ENCODE assay signal across 19 cellular contexts in genomic region chr2:188986839-188987238, GRCh38. TPM values are rescaled to one million over a fixed set of nuclear protein-coding genes. Genes with fewer than 3 reads are reported as not detected.
DNase-seq lines count a peak whose midpoint lies in the region; ATAC-seq, FAIRE-seq and TF ChIP-seq lines count a peak whose summit lies in the region.
"Had no signal": no experiment of that assay in that cellular context is flagged by ENCODE, and none has a peak within 500 bp of the region (broad histone marks: within the 10 kb centered on the region; RNA-seq: fewer than 3 reads in every experiment).

No MANE protein-coding gene starts in this region.

- no peaks in the 10 kb centered on the region for H3K9me3 ChIP-seq in astrocyte (ENCODE audit: insufficient read depth, low read depth, low read length)
- H3K9me3 ChIP-seq in muscle layer of duodenum (ENCODE audit: control insufficient read depth in 1 of 2, low read length in 2 of 2), result no peaks in the 10 kb centered on the region
- H3K9me3 ChIP-seq in tibial nerve, result no peaks in the 10 kb centered on the region
- H3K9me3 ChIP-seq: BLaER1 had no signal

- ATAC-seq in HG03432 (IDR thresholded peaks at IDR 0.05; ENCODE audit: unreplicated experiment), result no peak
- ATAC-seq: esophagus mucosa, T-cell had no signal

- H3K9me3 Mint-ChIP-seq in astrocyte (ENCODE audit: unreplicated experiment), result no peaks in the 10 kb centered on the region
- H3K9me3 Mint-ChIP-seq in glutamatergic neuron (ENCODE audit: unreplicated experiment), result no peaks in the 10 kb centered on the region
- H3K9me3 Mint-ChIP-seq: activated T-cell treated with anti-CD3 and anti-CD28 coated beads, Interleukin-2, amount 50 U/mL, for 24 hours; T-cell had no signal

- H4K20me1 ChIP-seq in astrocyte (ENCODE audit: insufficient read depth, low read length), result no peaks in the 10 kb centered on the region
- H4K20me1 ChIP-seq: BLaER1 had no signal

- FAIRE-seq in H54 (lab: Jason Lieb, UNC) (peak; percentile 64), astrocyte (lab: Jason Lieb, UNC) (peak; percentile 49)
- FAIRE-seq: H1 had no signal

- H3K27me3 Mint-ChIP-seq in astrocyte (ENCODE audit: low read depth, unreplicated experiment), result no peaks in the 10 kb centered on the region
- H3K27me3 Mint-ChIP-seq in glutamatergic neuron (ENCODE audit: unreplicated experiment), result no peaks in the 10 kb centered on the region

- H3K27me3 ChIP-seq in astrocyte (ENCODE audit: insufficient read depth, low read length), result no peaks in the 10 kb centered on the region
- no peaks in the 10 kb centered on the region for H3K27me3 ChIP-seq in muscle layer of duodenum (ENCODE audit: low read depth, low read length)
- no peaks in the 10 kb centered on the region for H3K27me3 ChIP-seq in tibial nerve
- H3K27me3 ChIP-seq: BLaER1 had no signal

- no peak for DNase-seq in H54 (ENCODE audit: insufficient read length, low spot score)
- peak; percentile 81 for DNase-seq in astrocyte (ENCODE audit: low read depth)
- no peak for DNase-seq in tibial nerve (ENCODE audit: low spot score in 2 of 2)
- no peak for DNase-seq in NCI-H1417 treated with DMSO at 0.1 percent for 48 hours (lab: John Stamatoyannopoulos, UW)
- DNase-seq in glutamatergic neuron, result no peak
- DNase-seq: activated CD4-positive, alpha-beta T cell treated with anti-CD3 and anti-CD28 coated beads, Interleukin-2, amount 50 U/mL, for 48 hours; activated naive CD4-positive, alpha-beta T cell treated with anti-CD3 and anti-CD28 coated beads, Interleukin-2, amount 50 U/mL, for 16 hours; activated T-cell treated with anti-CD3 and anti-CD28 coated beads, Interleukin-2, amount 50 U/mL, for 24 hours; DMS 273 treated with DMSO at 0.1 percent for 48 hours; hypothalamus; NCI-H1436; NK-92 treated with Interleukin-12 subunit alpha and Interleukin-12 subunit beta, amount 100 ng/mL, for 24 hours; RPMI8226; T-cell had no signal

- WGBS in tibial nerve, 2 donors, result 42 to 54% methylated on average over 4 of the region's 4 CpGs

- TF ChIP-seq CTCF in astrocyte (IDR thresholded peaks at IDR 0.05; ENCODE audit: insufficient read depth, low read depth, low read length) (no peak), tibial nerve (IDR thresholded peaks at IDR 0.05) (no peak), glutamatergic neuron (IDR thresholded peaks at IDR 0.05; ENCODE audit: partially characterized antibody, unreplicated experiment) (no peak)

- H3K4me1 ChIP-seq in astrocyte (ENCODE audit: insufficient read depth, low read length) (peaks cover 15% of the 10 kb centered on the region), muscle layer of duodenum (ENCODE audit: control insufficient read depth in 1 of 2, insufficient read depth in 2 of 2, low read length in 2 of 2) (peaks cover 6 to 9% of the 10 kb centered on the region in 2 donors), tibial nerve (peaks cover 0 to 50% (median 2%) of the 10 kb centered on the region in 4 donors)
- H3K4me1 ChIP-seq: BLaER1 had no signal

- H3K36me3 ChIP-seq in astrocyte (ENCODE audit: insufficient read depth, low read length) (peaks cover 7% of the 10 kb centered on the region), muscle layer of duodenum (ENCODE audit: control insufficient read depth in 1 of 2, insufficient read depth in 2 of 2, low read length in 2 of 2) (peaks cover 18 to 67% of the 10 kb centered on the region in 2 donors), tibial nerve (peaks cover 0 to 42% (median 0%) of the 10 kb centered on the region in 3 donors)
- H3K36me3 ChIP-seq: BLaER1 had no signal

- peak overlapping the region; percentile 72 for H3K27ac Mint-ChIP-seq in astrocyte (ENCODE audit: unreplicated experiment)
- H3K27ac Mint-ChIP-seq in glutamatergic neuron (ENCODE audit: unreplicated experiment), result no peak overlapping the region
- H3K27ac Mint-ChIP-seq: activated T-cell treated with anti-CD3 and anti-CD28 coated beads, Interleukin-2, amount 50 U/mL, for 24 hours; T-cell had no signal

- H3K4me3 Mint-ChIP-seq in astrocyte (ENCODE audit: unreplicated experiment) (no peak overlapping the region), glutamatergic neuron (ENCODE audit: unreplicated experiment) (no peak overlapping the region)
- H3K4me3 Mint-ChIP-seq: activated T-cell treated with anti-CD3 and anti-CD28 coated beads, Interleukin-2, amount 50 U/mL, for 24 hours; T-cell had no signal

- H3K27ac ChIP-seq in astrocyte (ENCODE audit: low read depth, low read length) (peak overlapping the region; percentile 38), muscle layer of duodenum (ENCODE audit: low read length) (peak overlapping the region; percentile 62), tibial nerve (peak overlapping the region in 3 of 4 donors; percentile 31 to 95 (median 86))
- H3K27ac ChIP-seq: BLaER1 had no signal

- H3K36me3 Mint-ChIP-seq in astrocyte (ENCODE audit: low read depth, unreplicated experiment) (peaks cover 2% of the 10 kb centered on the region), glutamatergic neuron (ENCODE audit: unreplicated experiment) (no peaks in the 10 kb centered on the region)
- H3K36me3 Mint-ChIP-seq: T-cell had no signal

- H3K4me3 ChIP-seq in astrocyte (ENCODE audit: insufficient read depth, low read depth, low read length), result no peak overlapping the region
- no peak overlapping the region for H3K4me3 ChIP-seq in muscle layer of duodenum (ENCODE audit: low read depth in 1 of 2, low read length in 2 of 2)
- no peak overlapping the region for H3K4me3 ChIP-seq in tibial nerve
- H3K4me3 ChIP-seq: BLaER1 had no signal

- peaks cover 4% of the 10 kb centered on the region for H3K79me2 ChIP-seq in astrocyte (ENCODE audit: insufficient read depth, low read length)

- TF ChIP-seq EP300 in tibial nerve (IDR thresholded peaks at IDR 0.05), result no peak

- H3K9ac ChIP-seq in astrocyte (ENCODE audit: low read length), result peak overlapping the region; percentile 16
- H3K9ac ChIP-seq: BLaER1 had no signal

- TF ChIP-seq POLR2A in H54 (IDR thresholded peaks at IDR 0.05; ENCODE audit: low read depth, low read length) (no peak), tibial nerve (IDR thresholded peaks at IDR 0.05) (no peak)

- no peak overlapping the region for H3K4me2 ChIP-seq in astrocyte (ENCODE audit: low read length)
- H3K4me2 ChIP-seq: BLaER1 had no signal

- no peak overlapping the region for H2AFZ ChIP-seq in astrocyte (ENCODE audit: low read depth, low read length)

- H3K4me1 Mint-ChIP-seq in astrocyte (ENCODE audit: low read depth, unreplicated experiment) (peaks cover 18% of the 10 kb centered on the region), glutamatergic neuron (ENCODE audit: low read depth, unreplicated experiment) (no peaks in the 10 kb centered on the region)
- H3K4me1 Mint-ChIP-seq: T-cell had no signal

RNA-seq across cellular contexts. Expression of gene COL3A1, which starts 12.7 kb away (rescaled TPM):
- total RNA-seq in astrocyte (350 and 458 TPM in 2 replicates), tibial nerve (100 to 1,000 TPM in 2 of 4 donors, 10 to 100 TPM in 2; 77.1 to 205 (median 115) TPM), glutamatergic neuron (ENCODE audit: unreplicated experiment) (not detected)

Comparison
In these comparisons a context has a peak if more than half of its experiments do, and no peak if none do; other contexts are left out.
1. RNA of gene COL3A1, which starts 12.7 kb away (total RNA-seq): 350 to 458 TPM in astrocyte and 77.1 to 205 TPM in tibial nerve; not detected in glutamatergic neuron (single experiment); every median in the first group is over 10 times any median in the second.
2. Peak in every context shown above with its lines, with median percentiles within 50 percentile points of each other: H3K27ac ChIP-seq.